ENCODE assay signal across 14 cellular contexts in genomic region chr9:18947772-18948391, GRCh38.
DNase-seq lines count a peak whose midpoint lies in the region; TF ChIP-seq lines count a peak whose summit lies in the region.
"Had no signal": no experiment of that assay in that cellular context is flagged by ENCODE, and none has a peak within 500 bp of the region (broad histone marks: within the 10 kb centered on the region; RNA-seq: fewer than 3 reads in every experiment).

No MANE protein-coding gene starts in this region.

- intact Hi-C loops in prostate gland (cut with DNase I), result no loop called here

- H3K27ac ChIP-seq in prostate gland, result no peak overlapping the region
- H3K27ac ChIP-seq: left ventricle myocardium inferior, pancreas had no signal

- H3K36me3 ChIP-seq in prostate gland, result no peaks in the 10 kb centered on the region
- H3K36me3 ChIP-seq: left ventricle myocardium inferior, pancreas had no signal

- WGBS in prostate gland, result 77% methylated on average over 5 of the region's 5 CpGs

- H3K9me3 ChIP-seq in prostate gland, result no peaks in the 10 kb centered on the region
- H3K9me3 ChIP-seq: left ventricle myocardium inferior, pancreas had no signal

- peaks cover 5% of the 10 kb centered on the region for H3K27me3 Mint-ChIP-seq in type B pancreatic cell
- H3K27me3 Mint-ChIP-seq: stimulated activated naive CD8-positive, alpha-beta T cell treated with anti-CD3 and anti-CD28 coated beads, Interleukin-15, Interleukin-2, amounts not matched to agents 100 ng/mL and 50 ng/mL, for 24 hours had no signal

- no peak for TF ChIP-seq POLR2A in prostate gland (IDR thresholded peaks at IDR 0.05)

- peak; percentile 13 for TF ChIP-seq CTCF in type B pancreatic cell (conservative IDR thresholded peaks at IDR 0.05)
- TF ChIP-seq CTCF in prostate gland (IDR thresholded peaks at IDR 0.05), result no peak

- H3K4me3 ChIP-seq in prostate gland, result no peak overlapping the region
- H3K4me3 ChIP-seq: left ventricle myocardium inferior, pancreas had no signal

- H3K9me3 Mint-ChIP-seq in type B pancreatic cell, result no peaks in the 10 kb centered on the region
- H3K9me3 Mint-ChIP-seq: stimulated activated naive CD8-positive, alpha-beta T cell treated with anti-CD3 and anti-CD28 coated beads, Interleukin-15, Interleukin-2, amounts not matched to agents 100 ng/mL and 50 ng/mL, for 24 hours had no signal

- peak; percentile 68 for DNase-seq in SIG-M5 treated with dmso at 0.1 percent for 504 hours (lab: John Stamatoyannopoulos, UW; ENCODE audit: unreplicated experiment)
- no peak for DNase-seq in SIG-M5 (lab: John Stamatoyannopoulos, UW)
- DNase-seq in NCI-H1417 treated with DMSO at 0.1 percent for 48 hours (lab: John Stamatoyannopoulos, UW), result peak; percentile 61
- DNase-seq in SKM-1 (lab: John Stamatoyannopoulos, UW; ENCODE audit: unreplicated experiment), result peak; percentile 65
- DNase-seq in type B pancreatic cell (ENCODE audit: extremely low spot score, unreplicated experiment), result no peak
- DNase-seq in DMS 273 (lab: John Stamatoyannopoulos, UW; ENCODE audit: unreplicated experiment), result no peak
- DNase-seq in NCI-H1105 treated with DMSO at 0.1 percent for 48 hours (lab: John Stamatoyannopoulos, UW), result no peak
- DNase-seq in prostate gland (ENCODE audit: low spot score), result no peak
- DNase-seq: anterior cingulate cortex; effector CD4-positive, alpha-beta T cell; Karpas-422; left ventricle myocardium inferior; pancreas had no signal

- no peak overlapping the region for H3K27ac Mint-ChIP-seq in type B pancreatic cell
- H3K27ac Mint-ChIP-seq: stimulated activated naive CD8-positive, alpha-beta T cell treated with anti-CD3 and anti-CD28 coated beads, Interleukin-15, Interleukin-2, amounts not matched to agents 100 ng/mL and 50 ng/mL, for 24 hours had no signal

- H3K27me3 ChIP-seq in prostate gland (replicated peaks; ENCODE audit: insufficient read depth), result no peaks in the 10 kb centered on the region
- H3K27me3 ChIP-seq: pancreas had no signal

- no peaks in the 10 kb centered on the region for H3K36me3 Mint-ChIP-seq in type B pancreatic cell

- H3K4me3 Mint-ChIP-seq in type B pancreatic cell, result no peak overlapping the region
- H3K4me3 Mint-ChIP-seq: stimulated activated naive CD8-positive, alpha-beta T cell treated with anti-CD3 and anti-CD28 coated beads, Interleukin-15, Interleukin-2, amounts not matched to agents 100 ng/mL and 50 ng/mL, for 24 hours had no signal

- no peaks in the 10 kb centered on the region for H3K4me1 ChIP-seq in prostate gland (replicated peaks)
- H3K4me1 ChIP-seq: left ventricle myocardium inferior, pancreas had no signal

- H3K4me1 Mint-ChIP-seq in type B pancreatic cell (ENCODE audit: unreplicated experiment), result no peaks in the 10 kb centered on the region

Comparison
In these comparisons a context has a peak if more than half of its experiments do, and no peak if none do; other contexts are left out.
1. DNase-seq: peak in SIG-M5 treated with dmso at 0.1 percent for 504 hours (single experiment), NCI-H1417 treated with DMSO at 0.1 percent for 48 hours (single experiment) and SKM-1 (single experiment); none in SIG-M5 (single experiment), type B pancreatic cell (single experiment), DMS 273 (single experiment), NCI-H1105 treated with DMSO at 0.1 percent for 48 hours (single experiment) and prostate gland (single experiment).